ENCODE assay signal across 8 cellular contexts in genomic region chr11:64245401-64245796, GRCh38. TPM values are rescaled to one million over a fixed set of nuclear protein-coding genes. Genes with fewer than 3 reads are reported as not detected.
A peak's percentile ranks its signal among the peaks of the same experiment; 100 is the strongest.
DNase-seq lines count a peak whose midpoint lies in the region; ATAC-seq, FAIRE-seq and TF ChIP-seq lines count a peak whose summit lies in the region.

No MANE protein-coding gene starts in this region.

- H3K27me3 Mint-ChIP-seq in dendritic cell treated with granulocyte-macrophage colony-stimulating factor and Interleukin-4, amounts not matched to agents 40 ng/mL and 50 ng/mL, for 4 days, result peaks cover 4% of the 10 kb centered on the region

- H3K4me3 Mint-ChIP-seq in dendritic cell treated with granulocyte-macrophage colony-stimulating factor and Interleukin-4, amounts not matched to agents 40 ng/mL and 50 ng/mL, for 4 days, result peak overlapping the region; percentile 89

- intact Hi-C loops in dendritic cell treated with granulocyte-macrophage colony-stimulating factor and Interleukin-4, amounts not matched to agents 40 ng/mL and 50 ng/mL, for 4 days (cut with micrococcal nuclease), result no loop called here

- H3K4me3 ChIP-seq in GM12864 (ENCODE audit: low read depth, low read length), result peak overlapping the region; percentile 86
- peak overlapping the region; percentile 44 for H3K4me3 ChIP-seq in mononuclear cell (ENCODE audit: low read length)

- no peak for FAIRE-seq in GM12891 (lab: Jason Lieb, UNC)

- H3K27me3 ChIP-seq in mononuclear cell (ENCODE audit: insufficient read depth, low read length), result no peaks in the 10 kb centered on the region

- no peaks in the 10 kb centered on the region for H3K9me3 Mint-ChIP-seq in dendritic cell treated with granulocyte-macrophage colony-stimulating factor and Interleukin-4, amounts not matched to agents 40 ng/mL and 50 ng/mL, for 4 days

- TF ChIP-seq CTCF in GM12864 (IDR thresholded peaks at IDR 0.05; ENCODE audit: low read depth, low read length, missing control alignments), result no peak

- peaks cover 44% of the 10 kb centered on the region for H3K4me1 ChIP-seq in mononuclear cell (ENCODE audit: insufficient read depth, low read length)

- peaks cover 68% of the 10 kb centered on the region for H3K4me1 Mint-ChIP-seq in dendritic cell treated with granulocyte-macrophage colony-stimulating factor and Interleukin-4, amounts not matched to agents 40 ng/mL and 50 ng/mL, for 4 days (ENCODE audit: low read depth)

- H3K36me3 Mint-ChIP-seq in dendritic cell treated with granulocyte-macrophage colony-stimulating factor and Interleukin-4, amounts not matched to agents 40 ng/mL and 50 ng/mL, for 4 days (ENCODE audit: low read depth), result peaks cover 56% of the 10 kb centered on the region

- no peak for TF ChIP-seq POLR2A in GM12891 (IDR thresholded peaks at IDR 0.05; ENCODE audit: low read depth, low read length)

- no peak for ATAC-seq in GM19328 (IDR thresholded peaks at IDR 0.05; ENCODE audit: unreplicated experiment)

- peak overlapping the region; percentile 92 for H3K27ac Mint-ChIP-seq in dendritic cell treated with granulocyte-macrophage colony-stimulating factor and Interleukin-4, amounts not matched to agents 40 ng/mL and 50 ng/mL, for 4 days

- H3K9me3 ChIP-seq in mononuclear cell (ENCODE audit: low read depth, low read length), result no peaks in the 10 kb centered on the region

- DNase-seq in GM12864 (ENCODE audit: low read depth) (no peak), RPMI8226 (peak; percentile 83), NCI-H128 (lab: John Stamatoyannopoulos, UW; ENCODE audit: unreplicated experiment) (no peak), occipital lobe (lab: John Stamatoyannopoulos, UW) (no peak), GM12891 (ENCODE audit: insufficient read length, low spot score) (no peak)

TF ChIP-seq in GM12891, 5 proteins besides CTCF, POLR2A, EP300 and RAD21:
- no peak for TF ChIP-seq PAX5 (IDR thresholded peaks at IDR 0.05; ENCODE audit: insufficient read depth, low read length, severe bottlenecking)
- no peak; the same call in 1 of the 2 replicates for TF ChIP-seq SPI1 (IDR thresholded peaks at IDR 0.05; ENCODE audit: low read depth, low read length)
- no peak for TF ChIP-seq TAF1 (IDR thresholded peaks at IDR 0.05; ENCODE audit: low read depth, low read length)
- TF ChIP-seq POLR2AphosphoS5 (IDR thresholded peaks at IDR 0.05; ENCODE audit: low read depth, low read length), result no peak
- TF ChIP-seq POU2F2 (IDR thresholded peaks at IDR 0.05; ENCODE audit: low read depth, low read length), result no peak
TF ChIP-seq in GM12891: peak in this region for 0.

RNA-seq across cellular contexts. Expression of gene PPP1R14B, which starts 1.3 kb away (rescaled TPM):
- 26.4 TPM for total RNA-seq in mononuclear cell
- 74.2 TPM for total RNA-seq in occipital lobe
- 174 TPM for polyA plus RNA-seq in GM12891 (2012; ENCODE audit: low read depth, missing spikeins)

RNA-seq across cellular contexts. Expression of gene FKBP2, which starts 4.5 kb away (rescaled TPM):
- 8.1 TPM for total RNA-seq in mononuclear cell
- total RNA-seq in occipital lobe, result 17.5 TPM
- 61.2 TPM for polyA plus RNA-seq in GM12891 (2012; ENCODE audit: low read depth, missing spikeins)

RNA-seq across cellular contexts. Expression of gene PLCB3, which starts 5.9 kb away (rescaled TPM):
- 3.7 TPM for total RNA-seq in mononuclear cell
- 9.2 TPM for total RNA-seq in occipital lobe
- polyA plus RNA-seq in GM12891 (2012; ENCODE audit: low read depth, missing spikeins), result 3.9 TPM

RNA-seq across cellular contexts. Expression of gene VEGFB, which starts 11.0 kb away (rescaled TPM):
- total RNA-seq in mononuclear cell (9.1 TPM), occipital lobe (9.5 TPM)
- 85.3 TPM for polyA plus RNA-seq in GM12891 (2012; ENCODE audit: low read depth, missing spikeins)

RNA-seq across cellular contexts. Expression of gene DNAJC4, which starts 15.1 kb away (rescaled TPM):
- total RNA-seq in mononuclear cell, result 13.1 TPM
- 5.6 TPM for total RNA-seq in occipital lobe
- 50.3 TPM for polyA plus RNA-seq in GM12891 (2012; ENCODE audit: low read depth, missing spikeins)
